Comparison of ENCODE assay signal across 20 cellular contexts in genomic region chr17:72790194-72790593, GRCh38.
"Had no signal": no experiment of that assay in that cellular context is flagged by ENCODE, and none has a peak within 500 bp of the region (broad histone marks: within the 10 kb centered on the region; RNA-seq: fewer than 3 reads in every experiment).

No MANE protein-coding gene starts in this region.

- H3K9me3 ChIP-seq: neutrophil, uterus had no signal

- H3K27me3 ChIP-seq: gastrocnemius medialis, heart right ventricle, neutrophil, right lobe of liver, tibial artery, upper lobe of left lung, uterus had no signal

- ATAC-seq: esophagus mucosa; gastrocnemius medialis; heart right ventricle; left lobe of liver; naive thymus-derived CD8-positive, alpha-beta T cell; psoas muscle; right lobe of liver; stimulated activated memory B cell treated with anti-CD40 and anti-IgM and Interleukin-4, amounts not matched to agents 10 μg/mL and 1 μg/mL and 100 μg/mL, for 72 hours had no signal

- FAIRE-seq: endometrium, islet of Langerhans had no signal

- H3K4me3 ChIP-seq: gastrocnemius medialis, heart right ventricle, psoas muscle, right lobe of liver, tibial artery, upper lobe of left lung, uterus had no signal

- DNase-seq: effector memory CD4-positive, alpha-beta T cell; gastrocnemius medialis; heart right ventricle; hypothalamus; kidney glomerular epithelial cell; mammary epithelial cell; naive thymus-derived CD8-positive, alpha-beta T cell; psoas muscle; retina; right lobe of liver; stimulated activated CD4-positive, alpha-beta T cell treated with anti-CD3 and anti-CD28 coated beads, Interleukin-4, amount 100 ng/mL, for 1 hour; tibial artery; upper lobe of left lung; uterus had no signal

- H3K36me3 ChIP-seq: gastrocnemius medialis, upper lobe of left lung, uterus had no signal

- H3K4me1 ChIP-seq: gastrocnemius medialis, heart right ventricle, psoas muscle, right lobe of liver, tibial artery, upper lobe of left lung, uterus had no signal

- H3K27ac ChIP-seq: gastrocnemius medialis, heart right ventricle, neutrophil, psoas muscle, right lobe of liver, tibial artery, upper lobe of left lung, uterus had no signal
